In the genomic region with DNA sequence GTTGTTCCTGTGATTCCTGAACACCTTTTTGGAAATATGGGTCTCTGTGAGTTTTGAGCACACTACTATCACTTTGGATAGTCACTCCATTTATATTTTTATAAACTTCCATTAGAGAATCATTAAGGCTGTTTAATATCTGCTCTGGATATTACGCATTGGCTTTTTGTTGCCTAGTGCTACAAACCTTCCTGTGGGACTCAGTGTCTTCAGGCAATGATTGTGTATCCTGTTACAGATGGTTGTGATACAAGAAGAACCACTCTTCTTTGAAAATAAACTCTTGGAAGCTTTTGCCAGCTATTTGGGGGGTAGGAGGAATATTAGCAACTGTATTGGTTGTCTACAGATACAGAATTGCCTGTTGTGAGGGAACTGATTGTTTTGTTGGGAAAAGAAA, we compare ENCODE assay signal across 12 cellular contexts. TPM values are rescaled to one million over a fixed set of nuclear protein-coding genes. Genes with fewer than 3 reads are reported as not detected.
DNase-seq lines count a peak whose midpoint lies in the region; ATAC-seq, FAIRE-seq and TF ChIP-seq lines count a peak whose summit lies in the region.
"Had no signal": no experiment of that assay in that cellular context is flagged by ENCODE, and none has a peak within 500 bp of the region (broad histone marks: within the 10 kb centered on the region; RNA-seq: fewer than 3 reads in every experiment).

No MANE protein-coding gene starts in this region.

- H3K9ac ChIP-seq in BLaER1 treated with 17β-estradiol and CSF1 and Interleukin-3, amounts not matched to agents 10 nM and 100 nM = no peak overlapping the region
- H3K9ac ChIP-seq in SU-DHL-6 (ENCODE audit: low read length) = peak overlapping the region; percentile 68

- H3K4me1 ChIP-seq in BLaER1 treated with 17β-estradiol and CSF1 and Interleukin-3, amounts not matched to agents 10 nM and 100 nM = peaks cover 67 to 100% (median 95%) of the 10 kb centered on the region in 10 experiments
- peaks cover 0 to 17% (median 4%) of the 10 kb centered on the region in 4 donors for H3K4me1 ChIP-seq in stomach
- H3K4me1 ChIP-seq: SJCRH30 had no signal

- peaks cover 0 to 18% (median 0%) of the 10 kb centered on the region in 11 experiments; a peak in 4 of 22 replicates for H3K27me3 ChIP-seq in BLaER1 treated with 17β-estradiol and CSF1 and Interleukin-3, amounts not matched to agents 10 nM and 100 nM
- no peaks in the 10 kb centered on the region for H3K27me3 ChIP-seq in SU-DHL-6 (ENCODE audit: low read length)
- no peaks in the 10 kb centered on the region for H3K27me3 ChIP-seq in stomach
- H3K27me3 ChIP-seq: SJCRH30 had no signal

- H3K4me3 ChIP-seq in BLaER1 treated with 17β-estradiol and CSF1 and Interleukin-3, amounts not matched to agents 10 nM and 100 nM = no peak overlapping the region
- peak overlapping the region; percentile 41 for H3K4me3 ChIP-seq in SU-DHL-6 (ENCODE audit: insufficient read depth, low read length, poor library complexity, severe bottlenecking)
- no peak overlapping the region for H3K4me3 ChIP-seq in stomach
- H3K4me3 ChIP-seq: SJCRH30 had no signal

- H2AFZ ChIP-seq in SU-DHL-6 (ENCODE audit: low read depth, low read length, severe bottlenecking) = no peak overlapping the region

- no peaks in the 10 kb centered on the region for H3K79me2 ChIP-seq in SU-DHL-6 (ENCODE audit: insufficient read depth, low read length)

- H3K9me3 ChIP-seq in BLaER1 treated with 17β-estradiol and CSF1 and Interleukin-3, amounts not matched to agents 10 nM and 100 nM (replicated peaks in 1 of 11) = no peaks in the 10 kb centered on the region
- no peaks in the 10 kb centered on the region for H3K9me3 ChIP-seq in SU-DHL-6 (ENCODE audit: insufficient read depth, low read length)
- H3K9me3 ChIP-seq in stomach = no peaks in the 10 kb centered on the region
- H3K9me3 ChIP-seq: SJCRH30 had no signal

- intact Hi-C loops in sciatic nerve (cut with DNase I) = no loop called here
- intact Hi-C loops in stomach (cut with DNase I; ENCODE audit: low total_unique reads) = no loop called here

- H4K20me1 ChIP-seq in BLaER1 treated with 17β-estradiol and CSF1 and Interleukin-3, amounts not matched to agents 10 nM and 100 nM = 0 out of 22 replicates have a peak, but pooled peaks cover 0 to 3% (median 0%) of the 10 kb centered on the region in 11 experiments
- no peaks in the 10 kb centered on the region for H4K20me1 ChIP-seq in SU-DHL-6 (ENCODE audit: low read depth, low read length)

- peak overlapping the region in 7 of 11 experiments; percentile 20 to 57 (median 41); a peak in 10 of 22 replicates for H3K27ac ChIP-seq in BLaER1 treated with 17β-estradiol and CSF1 and Interleukin-3, amounts not matched to agents 10 nM and 100 nM
- H3K27ac ChIP-seq in SU-DHL-6 (ENCODE audit: low read depth, low read length) (peak overlapping the region; percentile 99), stomach (no peak overlapping the region)
- H3K27ac ChIP-seq: SJCRH30 had no signal

- FAIRE-seq in GM19239 (lab: Jason Lieb, UNC) = peak; percentile 82

- WGBS in stomach, 5 donors = 91 to 100% (median 93%) methylated on average over 1 of the region's 1 CpG

- ATAC-seq in sciatic nerve = peak; percentile 53

- peak overlapping the region; percentile 59 to 92 (median 83); a peak in 21 of 22 replicates for H3K4me2 ChIP-seq in BLaER1 treated with 17β-estradiol and CSF1 and Interleukin-3, amounts not matched to agents 10 nM and 100 nM
- H3K4me2 ChIP-seq in SU-DHL-6 (ENCODE audit: low read depth, low read length, poor library complexity, severe bottlenecking) = peak overlapping the region; percentile 85

- H3K36me3 ChIP-seq in BLaER1 treated with 17β-estradiol and CSF1 and Interleukin-3, amounts not matched to agents 10 nM and 100 nM = peaks cover 0 to 9% (median 0%) of the 10 kb centered on the region in 11 experiments; a peak in 3 of 22 replicates
- H3K36me3 ChIP-seq in SU-DHL-6 (ENCODE audit: low read length) = no peaks in the 10 kb centered on the region
- peaks cover 0 to 42% (median 26%) of the 10 kb centered on the region in 4 donors for H3K36me3 ChIP-seq in stomach
- H3K36me3 ChIP-seq: SJCRH30 had no signal

- TF ChIP-seq POLR2A in stomach (IDR thresholded peaks at IDR 0.05) = no peak

- H3F3A ChIP-seq in SU-DHL-6 (ENCODE audit: insufficient read depth) = peaks cover 91% of the 10 kb centered on the region

- DNase-seq in GM19239 (ENCODE audit: insufficient read length, low spot score) (no peak), sciatic nerve (ENCODE audit: low spot score) (no peak), stomach (no peak), cortex of kidney (lab: John Stamatoyannopoulos, UW) (no peak), inferior parietal cortex (ENCODE audit: extremely low spot score) (no peak)
- DNase-seq: EL, HCEC 1CT, NCI-H1436 treated with DMSO at 0.1 percent for 48 hours, NCI-H524, SJCRH30 had no signal

- TF ChIP-seq EP300 in stomach (IDR thresholded peaks at IDR 0.05) = no peak

- TF ChIP-seq CTCF in SU-DHL-6 (IDR thresholded peaks at IDR 0.05; ENCODE audit: insufficient read depth, low read length, poor library complexity, severe bottlenecking) (no peak), stomach (IDR thresholded peaks at IDR 0.05) (no peak)

- H3K9me2 ChIP-seq in SU-DHL-6 (replicated peaks; ENCODE audit: insufficient read depth, low read length) = no peaks in the 10 kb centered on the region

RNA-seq across cellular contexts. Expression of a gene that starts 15.6 kb away (rescaled TPM):
- total RNA-seq in sciatic nerve (0.22 TPM), stomach (1 to 10 TPM in 1 of 5 donors, under 1 TPM in 1, not detected in 3; 0.73 to 2.3 TPM)
- 1 to 10 TPM in 1 of 3 donors, not detected in 2; 2.3 TPM for polyA plus RNA-seq in stomach
- total RNA-seq: SJCRH30 had no signal

RNA-seq across cellular contexts. Expression of a gene that starts 31.2 kb away (rescaled TPM):
- total RNA-seq in sciatic nerve (9.1 TPM), stomach (10 to 100 TPM in 4 of 5 donors, 1 to 10 TPM in 1; 9.9 to 66.9 (median 59.0) TPM)
- polyA plus RNA-seq in stomach = 10 to 100 TPM in 2 of 3 donors, 1 to 10 TPM in 1; 4.2 to 16.0 (median 10.0) TPM

Comparison
In these comparisons a context has a peak if more than half of its experiments do, and no peak if none do; other contexts are left out.
1. H3K27ac ChIP-seq: peak in BLaER1 treated with 17β-estradiol and CSF1 and Interleukin-3, amounts not matched to agents 10 nM and 100 nM (7 of 11) and SU-DHL-6 (single experiment); none in stomach (0 of 5).